2 cellular contexts compared by ENCODE assay signal in the genomic region with DNA sequence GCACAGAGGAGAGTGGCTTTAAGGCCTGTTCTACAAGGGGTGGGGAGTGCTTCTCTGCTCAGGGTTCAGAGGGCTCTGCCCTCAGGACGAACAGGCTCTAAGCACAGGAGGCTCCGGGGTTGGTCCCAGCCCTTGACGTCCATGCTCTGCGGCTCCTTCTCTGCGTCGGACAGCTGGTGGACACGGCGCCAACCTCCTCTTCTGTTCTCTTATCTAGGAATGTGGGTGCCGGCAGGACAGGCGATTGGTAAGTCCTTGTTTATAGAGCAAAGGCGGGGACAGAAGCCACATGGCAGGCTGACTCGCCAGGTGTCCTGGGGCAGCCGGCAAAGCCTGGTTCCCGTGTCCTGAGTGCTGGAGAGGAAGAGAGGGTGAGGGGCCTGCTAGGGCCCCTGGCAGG.
TF ChIP-seq lines count a peak whose summit lies in the region.

No MANE protein-coding gene starts in this region.

TF ChIP-seq in HEK293, 187 proteins besides CTCF, POLR2A, EP300 and RAD21:
- TF ChIP-seq ZNF184 (tag by site-specific recombination; IDR thresholded peaks at IDR 0.05), result no peak
- no peak for TF ChIP-seq ZNF558 (tag by site-specific recombination; IDR thresholded peaks at IDR 0.05)
- TF ChIP-seq ZNF571 (tag by site-specific recombination; IDR thresholded peaks at IDR 0.05), result no peak
- no peak for TF ChIP-seq ZNF621 (tag by site-specific recombination; IDR thresholded peaks at IDR 0.05)
- TF ChIP-seq ZNF585B (tag by site-specific recombination; IDR thresholded peaks at IDR 0.05), result no peak
- TF ChIP-seq ZFP3 (tag by site-specific recombination; IDR thresholded peaks at IDR 0.05; ENCODE audit: low read depth), result no peak
- no peak for TF ChIP-seq ZNF792 (tag by site-specific recombination; IDR thresholded peaks at IDR 0.05)
- no peak for TF ChIP-seq ZNF311 (tag by site-specific recombination; IDR thresholded peaks at IDR 0.05; ENCODE audit: borderline replicate concordance)
- no peak for TF ChIP-seq ZNF521 (tag by site-specific recombination; IDR thresholded peaks at IDR 0.05)
- TF ChIP-seq, protein P1, sequence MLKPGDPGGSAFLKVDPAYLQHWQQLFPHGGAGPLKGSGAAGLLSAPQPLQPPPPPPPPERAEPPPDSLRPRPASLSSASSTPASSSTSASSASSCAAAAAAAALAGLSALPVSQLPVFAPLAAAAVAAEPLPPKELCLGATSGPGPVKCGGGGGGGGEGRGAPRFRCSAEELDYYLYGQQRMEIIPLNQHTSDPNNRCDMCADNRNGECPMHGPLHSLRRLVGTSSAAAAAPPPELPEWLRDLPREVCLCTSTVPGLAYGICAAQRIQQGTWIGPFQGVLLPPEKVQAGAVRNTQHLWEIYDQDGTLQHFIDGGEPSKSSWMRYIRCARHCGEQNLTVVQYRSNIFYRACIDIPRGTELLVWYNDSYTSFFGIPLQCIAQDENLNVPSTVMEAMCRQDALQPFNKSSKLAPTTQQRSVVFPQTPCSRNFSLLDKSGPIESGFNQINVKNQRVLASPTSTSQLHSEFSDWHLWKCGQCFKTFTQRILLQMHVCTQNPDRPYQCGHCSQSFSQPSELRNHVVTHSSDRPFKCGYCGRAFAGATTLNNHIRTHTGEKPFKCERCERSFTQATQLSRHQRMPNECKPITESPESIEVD (tag by site-specific recombination; IDR thresholded peaks at IDR 0.05), result no peak
- no peak for TF ChIP-seq ZNF174 (tag by site-specific recombination; IDR thresholded peaks at IDR 0.05)
- no peak for TF ChIP-seq KLF7 (tag by site-specific recombination; IDR thresholded peaks at IDR 0.05; ENCODE audit: borderline replicate concordance)
- TF ChIP-seq SP2 (tag by site-specific recombination; IDR thresholded peaks at IDR 0.05), result no peak
- no peak for TF ChIP-seq ZNF623 (tag by site-specific recombination; IDR thresholded peaks at IDR 0.05)

TF ChIP-seq in K562, 482 proteins besides CTCF, POLR2A, EP300 and RAD21:
- peak; percentile 16 for TF ChIP-seq RBM22 (IDR thresholded peaks at IDR 0.05; ENCODE audit: low read depth, low read length, poor library complexity, severe bottlenecking)
- TF ChIP-seq, protein P2, sequence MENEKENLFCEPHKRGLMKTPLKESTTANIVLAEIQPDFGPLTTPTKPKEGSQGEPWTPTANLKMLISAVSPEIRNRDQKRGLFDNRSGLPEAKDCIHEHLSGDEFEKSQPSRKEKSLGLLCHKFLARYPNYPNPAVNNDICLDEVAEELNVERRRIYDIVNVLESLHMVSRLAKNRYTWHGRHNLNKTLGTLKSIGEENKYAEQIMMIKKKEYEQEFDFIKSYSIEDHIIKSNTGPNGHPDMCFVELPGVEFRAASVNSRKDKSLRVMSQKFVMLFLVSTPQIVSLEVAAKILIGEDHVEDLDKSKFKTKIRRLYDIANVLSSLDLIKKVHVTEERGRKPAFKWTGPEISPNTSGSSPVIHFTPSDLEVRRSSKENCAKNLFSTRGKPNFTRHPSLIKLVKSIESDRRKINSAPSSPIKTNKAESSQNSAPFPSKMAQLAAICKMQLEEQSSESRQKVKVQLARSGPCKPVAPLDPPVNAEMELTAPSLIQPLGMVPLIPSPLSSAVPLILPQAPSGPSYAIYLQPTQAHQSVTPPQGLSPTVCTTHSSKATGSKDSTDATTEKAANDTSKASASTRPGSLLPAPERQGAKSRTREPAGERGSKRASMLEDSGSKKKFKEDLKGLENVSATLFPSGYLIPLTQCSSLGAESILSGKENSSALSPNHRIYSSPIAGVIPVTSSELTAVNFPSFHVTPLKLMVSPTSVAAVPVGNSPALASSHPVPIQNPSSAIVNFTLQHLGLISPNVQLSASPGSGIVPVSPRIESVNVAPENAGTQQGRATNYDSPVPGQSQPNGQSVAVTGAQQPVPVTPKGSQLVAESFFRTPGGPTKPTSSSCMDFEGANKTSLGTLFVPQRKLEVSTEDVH (IDR thresholded peaks at IDR 0.05; ENCODE audit: low read depth, partially characterized antibody), result no peak
